ENCODE assay signal across 11 cellular contexts in the genomic region with DNA sequence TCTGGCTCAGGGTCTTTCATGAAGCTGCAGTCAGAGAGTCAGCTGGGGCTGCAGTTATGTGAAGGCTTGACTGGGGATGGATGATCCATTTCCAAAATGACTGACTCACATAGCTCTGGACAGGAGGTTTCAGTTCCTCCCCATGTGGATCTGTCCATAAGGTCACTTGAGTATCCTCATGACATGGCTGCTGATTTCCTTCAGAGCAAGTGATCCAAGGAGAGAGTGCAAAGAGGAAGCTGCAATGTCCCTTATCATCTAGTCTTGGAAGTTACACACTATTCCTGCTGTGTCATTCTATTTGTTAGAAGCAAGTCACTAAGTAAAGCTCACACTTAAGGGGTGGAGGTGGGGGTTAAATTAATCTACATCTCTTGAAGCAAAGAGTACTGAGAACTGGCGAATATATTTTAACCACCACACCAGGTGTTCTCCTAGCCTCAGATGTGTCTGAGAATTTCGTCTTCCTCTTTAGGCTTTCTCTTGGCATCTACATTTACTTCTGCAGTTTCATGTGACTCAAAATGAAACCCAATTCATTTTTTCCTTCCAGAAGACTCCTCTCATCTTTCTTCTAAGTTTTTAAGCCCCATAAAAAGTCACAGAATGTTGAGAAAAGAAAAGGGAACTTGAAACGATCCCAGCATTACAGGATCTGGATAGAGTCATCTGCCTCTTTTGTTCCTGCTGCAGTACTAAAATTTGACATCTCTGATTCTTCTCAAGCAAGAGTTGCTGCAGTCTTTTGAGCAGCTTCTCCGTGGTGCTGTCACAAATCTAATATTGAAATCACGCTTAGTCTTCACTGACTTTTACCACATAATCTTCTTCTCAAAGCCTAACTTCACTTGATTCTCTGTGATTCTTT. TPM values are rescaled to one million over a fixed set of nuclear protein-coding genes. Genes with fewer than 3 reads are reported as not detected.
DNase-seq lines count a peak whose midpoint lies in the region; ATAC-seq, FAIRE-seq and TF ChIP-seq lines count a peak whose summit lies in the region.
"Had no signal": no experiment of that assay in that cellular context is flagged by ENCODE, and none has a peak within 500 bp of the region (broad histone marks: within the 10 kb centered on the region; RNA-seq: fewer than 3 reads in every experiment).

No MANE protein-coding gene starts in this region.

- H3K4me3 ChIP-seq in OCI-LY3 (ENCODE audit: low read length) (peak overlapping the region; percentile 54), kidney (ENCODE audit: low read length in 2 of 2) (no peak overlapping the region), body of pancreas (no peak overlapping the region)

- intact Hi-C loops in natural killer cell (cut with micrococcal nuclease) = loop anchor here (10.0 kb wide), 1 partner anchor 325 kb away; no protein-coding TSS in a partner anchor
- intact Hi-C loops in kidney (cut with DNase I) = no loop called here
- intact Hi-C loops in body of pancreas (cut with DNase I) = no loop called here

- H3K9me3 ChIP-seq in OCI-LY3 (ENCODE audit: insufficient read depth, low read length) (peaks cover 11% of the 10 kb centered on the region), kidney (ENCODE audit: control insufficient read depth in 1 of 2, low read length in 2 of 2) (no peaks in the 10 kb centered on the region), body of pancreas (no peaks in the 10 kb centered on the region)

- peak in 1 of 2 donors; percentile 38 for ATAC-seq in natural killer cell treated with Interleukin-12 subunit alpha and Interleukin-12 subunit beta and Interleukin-15 and Interleukin-18, amount 100 ng/mL, for 72 hours
- ATAC-seq in natural killer cell = no peak
- peak; percentile 85 for ATAC-seq in HG02981 (IDR thresholded peaks at IDR 0.05; ENCODE audit: unreplicated experiment)
- ATAC-seq in body of pancreas = no peak

- peaks cover 20 to 24% of the 10 kb centered on the region in 2 donors for H3K27me3 Mint-ChIP-seq in natural killer cell treated with Interleukin-12 subunit alpha and Interleukin-12 subunit beta and Interleukin-15 and Interleukin-18, amount 100 ng/mL, for 72 hours
- peaks cover 8 to 45% of the 10 kb centered on the region in 2 donors for H3K27me3 Mint-ChIP-seq in natural killer cell (ENCODE audit: low read depth in 2 of 2)

- H3K36me3 ChIP-seq in OCI-LY3 (replicated peaks; ENCODE audit: low read depth, low read length) (peaks cover 9% of the 10 kb centered on the region), kidney (ENCODE audit: control insufficient read depth in 1 of 2, insufficient read depth in 2 of 2, low read length in 2 of 2) (no peaks in the 10 kb centered on the region), body of pancreas (replicated peaks in 1 of 2; ENCODE audit: insufficient read depth in 1 of 2, low read depth in 2 of 2) (no peaks in the 10 kb centered on the region)

- no peak for TF ChIP-seq POLR2A in body of pancreas (IDR thresholded peaks at IDR 0.05)

- H2AFZ ChIP-seq in OCI-LY3 (ENCODE audit: low read depth, low read length) = no peak overlapping the region

- 70 to 83% methylated on average over 5 of the region's 5 CpGs for WGBS in body of pancreas, 2 donors

- H3K27ac Mint-ChIP-seq in natural killer cell treated with Interleukin-12 subunit alpha and Interleukin-12 subunit beta and Interleukin-15 and Interleukin-18, amount 100 ng/mL, for 72 hours = peak overlapping the region in 1 of 2 donors; percentile 38
- no peak overlapping the region for H3K27ac Mint-ChIP-seq in natural killer cell

- H4K20me1 ChIP-seq in OCI-LY3 (ENCODE audit: insufficient read depth, low read length) = no peaks in the 10 kb centered on the region; the same call in 1 of the 2 replicates

- peak overlapping the region; percentile 57 for H3K4me3 Mint-ChIP-seq in natural killer cell treated with Interleukin-12 subunit alpha and Interleukin-12 subunit beta and Interleukin-15 and Interleukin-18, amount 100 ng/mL, for 72 hours
- H3K4me3 Mint-ChIP-seq in natural killer cell = no peak overlapping the region

- TF ChIP-seq CTCF in natural killer cell (IDR thresholded peaks at IDR 0.05) (no peak), OCI-LY3 (IDR thresholded peaks at IDR 0.05; ENCODE audit: low read depth, low read length) (no peak), kidney (IDR thresholded peaks at IDR 0.05; ENCODE audit: borderline replicate concordance, extremely low read depth, insufficient read depth) (no peak), body of pancreas (IDR thresholded peaks at IDR 0.05) (no peak)

- H3K9me3 Mint-ChIP-seq in natural killer cell treated with Interleukin-12 subunit alpha and Interleukin-12 subunit beta and Interleukin-15 and Interleukin-18, amount 100 ng/mL, for 72 hours = no peaks in the 10 kb centered on the region
- H3K9me3 Mint-ChIP-seq in natural killer cell = no peaks in the 10 kb centered on the region

- H3K9ac ChIP-seq in OCI-LY3 (ENCODE audit: low read length) (peak overlapping the region; percentile 45; the same call in 1 of the 2 replicates), kidney (ENCODE audit: low read length in 2 of 2) (no peak overlapping the region)

- H3K27ac ChIP-seq in OCI-LY3 (ENCODE audit: low read length) (peak overlapping the region; percentile 89), kidney (ENCODE audit: low read depth in 2 of 2, low read length in 2 of 2) (no peak overlapping the region), body of pancreas (no peak overlapping the region)

- H3K4me1 ChIP-seq in OCI-LY3 (ENCODE audit: low read length) (peaks cover 43% of the 10 kb centered on the region), kidney (ENCODE audit: control insufficient read depth in 1 of 2, insufficient read depth in 1 of 2, low read depth in 1 of 2, low read length in 2 of 2) (no peaks in the 10 kb centered on the region), body of pancreas (peaks cover 5% of the 10 kb centered on the region)

- H3K4me2 ChIP-seq in OCI-LY3 (ENCODE audit: low read length) = peak overlapping the region; percentile 84

- FAIRE-seq in kidney (lab: Jason Lieb, UNC) = no peak
- FAIRE-seq: HTR-8/SVneo had no signal

- no peaks in the 10 kb centered on the region for H3K36me3 Mint-ChIP-seq in natural killer cell treated with Interleukin-12 subunit alpha and Interleukin-12 subunit beta and Interleukin-15 and Interleukin-18, amount 100 ng/mL, for 72 hours
- H3K36me3 Mint-ChIP-seq in natural killer cell = no peaks in the 10 kb centered on the region

- no peaks in the 10 kb centered on the region for H3K79me2 ChIP-seq in OCI-LY3 (ENCODE audit: low read length)

- H3K27me3 ChIP-seq in OCI-LY3 (ENCODE audit: low read depth, low read length) (peaks cover 27% of the 10 kb centered on the region), body of pancreas (no peaks in the 10 kb centered on the region)

- no peak for DNase-seq in natural killer cell treated with Interleukin-12 subunit alpha and Interleukin-12 subunit beta and Interleukin-15 and Interleukin-18, amount 100 ng/mL, for 72 hours (ENCODE audit: low spot score)
- no peak for DNase-seq in natural killer cell
- no peak for DNase-seq in kidney
- DNase-seq in NK-92 (lab: John Stamatoyannopoulos, UW; ENCODE audit: unreplicated experiment) = no peak
- no peak for DNase-seq in body of pancreas
- DNase-seq in cerebellar cortex (ENCODE audit: low spot score) = no peak

- peaks cover 12 to 14% of the 10 kb centered on the region in 2 donors for H3K4me1 Mint-ChIP-seq in natural killer cell treated with Interleukin-12 subunit alpha and Interleukin-12 subunit beta and Interleukin-15 and Interleukin-18, amount 100 ng/mL, for 72 hours (ENCODE audit: low read depth in 2 of 2)
- peaks cover 5% of the 10 kb centered on the region in 2 donors for H3K4me1 Mint-ChIP-seq in natural killer cell

RNA-seq across cellular contexts. Expression of a gene that starts 3.8 kb away (rescaled TPM):
- total RNA-seq in natural killer cell treated with Interleukin-12 subunit alpha and Interleukin-12 subunit beta and Interleukin-15 and Interleukin-18, amount 100 ng/mL, for 72 hours = under 1 TPM in 1 of 2 donors, not detected in 1; 0.38 TPM
- total RNA-seq in natural killer cell (under 1 TPM in 1 of 3 donors, not detected in 2; 0.36 TPM), kidney (0.25 TPM), body of pancreas (1 to 10 TPM; 3.1 to 5.6 TPM)
- not detected for polyA plus RNA-seq in kidney (ENCODE audit: insufficient read depth, low read depth, low replicate concordance)

RNA-seq across cellular contexts. Expression of a gene that starts 47.7 kb away (rescaled TPM):
- total RNA-seq in natural killer cell treated with Interleukin-12 subunit alpha and Interleukin-12 subunit beta and Interleukin-15 and Interleukin-18, amount 100 ng/mL, for 72 hours = not detected
- total RNA-seq in natural killer cell (not detected), kidney (not detected), body of pancreas (1 to 10 TPM in 1 of 2 donors, under 1 TPM in 1; 0.52 to 7.3 TPM)
- polyA plus RNA-seq in kidney (ENCODE audit: insufficient read depth, low read depth, low replicate concordance) = not detected
- total RNA-seq: SK-MEL-5, urinary bladder had no signal
- polyA plus RNA-seq: urinary bladder had no signal
